1 cellular context compared by ENCODE assay signal in the genomic region with DNA sequence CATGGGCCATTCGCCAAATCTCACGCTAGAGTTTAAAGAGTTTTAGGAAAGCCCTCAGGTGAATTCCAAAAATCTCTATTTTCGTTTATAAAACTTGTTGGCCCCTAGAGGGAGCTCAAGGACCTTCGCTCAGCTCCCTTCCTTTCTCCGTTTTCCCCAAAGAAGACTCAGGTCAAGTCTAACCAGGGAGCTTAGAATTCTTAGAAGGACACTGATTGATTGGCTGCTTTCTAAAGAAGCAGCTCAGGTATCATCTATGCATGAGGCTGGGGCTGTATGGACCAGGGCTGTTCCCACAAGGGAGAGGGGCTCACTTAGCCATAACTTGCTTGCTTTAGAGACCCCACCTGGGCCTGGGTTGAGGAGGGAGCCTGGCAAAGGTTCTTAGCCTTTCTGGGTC.
TF ChIP-seq lines count a peak whose summit lies in the region.

No MANE protein-coding gene starts in this region.

TF ChIP-seq in H1, 55 proteins besides CTCF, POLR2A, EP300 and RAD21:
- TF ChIP-seq SUZ12 (IDR thresholded peaks at IDR 0.05; ENCODE audit: low read length) (no peak), HDAC2 (IDR thresholded peaks at IDR 0.05; ENCODE audit: borderline replicate concordance in 1 of 2, low read depth in 2 of 2, low read length in 2 of 2) (no peak), NANOG (IDR thresholded peaks at IDR 0.05; ENCODE audit: insufficient read depth, low read depth, low read length, poor library complexity, severe bottlenecking) (no peak), TAF7 (optimal IDR thresholded peaks at IDR 0.05; ENCODE audit: borderline replicate concordance, low read depth, low read length) (no peak), ATF2 (IDR thresholded peaks at IDR 0.05; ENCODE audit: low read length) (no peak), SP1 (IDR thresholded peaks at IDR 0.05; ENCODE audit: low read depth, low read length) (no peak), JUND (IDR thresholded peaks at IDR 0.05; ENCODE audit: low read length) (no peak), SIX5 (IDR thresholded peaks at IDR 0.05; ENCODE audit: low read depth, low read length) (no peak), SIRT6 (IDR thresholded peaks at IDR 0.05; ENCODE audit: low read length) (no peak), HDAC6 (IDR thresholded peaks at IDR 0.05; ENCODE audit: low read depth, low read length) (no peak), SIN3A (conservative IDR thresholded peaks at IDR 0.05 in 1 of 2, IDR thresholded peaks at IDR 0.05 in 1 of 2; ENCODE audit: low read depth in 1 of 2, low read length in 2 of 2) (no peak), FOSL1 (IDR thresholded peaks at IDR 0.05; ENCODE audit: insufficient read depth, low read depth, low read length) (no peak), ZNF274 (IDR thresholded peaks at IDR 0.05; ENCODE audit: borderline replicate concordance, extremely low read depth, low read length) (no peak), SP4 (IDR thresholded peaks at IDR 0.05; ENCODE audit: low read length) (no peak), GABPA (IDR thresholded peaks at IDR 0.05; ENCODE audit: borderline replicate concordance, insufficient read depth, low read length) (no peak)
- TF ChIP-seq, protein P1, sequence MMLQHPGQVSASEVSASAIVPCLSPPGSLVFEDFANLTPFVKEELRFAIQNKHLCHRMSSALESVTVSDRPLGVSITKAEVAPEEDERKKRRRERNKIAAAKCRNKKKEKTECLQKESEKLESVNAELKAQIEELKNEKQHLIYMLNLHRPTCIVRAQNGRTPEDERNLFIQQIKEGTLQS (IDR thresholded peaks at IDR 0.05; ENCODE audit: insufficient read depth, low read depth, low read length): no peak
